17 cellular contexts compared by ENCODE assay signal in genomic region chr20:17663486-17663885, GRCh38. TPM values are rescaled to one million over a fixed set of nuclear protein-coding genes. Genes with fewer than 3 reads are reported as not detected.
DNase-seq lines count a peak whose midpoint lies in the region; ATAC-seq, FAIRE-seq and TF ChIP-seq lines count a peak whose summit lies in the region.
"Had no signal": no experiment of that assay in that cellular context is flagged by ENCODE, and none has a peak within 500 bp of the region (broad histone marks: within the 10 kb centered on the region; RNA-seq: fewer than 3 reads in every experiment).

No MANE protein-coding gene starts in this region.

- 33 to 46% methylated on average over 5 of the region's 5 CpGs for WGBS in body of pancreas, 2 donors
- 88% methylated on average over 5 of the region's 5 CpGs for WGBS in HepG2 (ENCODE audit: low lambda C conversion rate)

- BruUV-seq in HepG2 (replicated peaks; lab: Mats Ljungman, UMichigan) = no TSS peak

- no peaks in the 10 kb centered on the region for H3K27me3 Mint-ChIP-seq in effector memory CD8-positive, alpha-beta T cell
- H3K27me3 Mint-ChIP-seq in activated CD8-positive, alpha-beta memory T cell treated with anti-CD3 and anti-CD28 coated beads, Interleukin-2, amount 10 ng/mL, durations not matched to agents 7 days and 5 days = no peaks in the 10 kb centered on the region
- H3K27me3 Mint-ChIP-seq: activated CD4-positive, alpha-beta T cell treated with anti-CD3 and anti-CD28 coated beads, Interleukin-2, amount 10 ng/mL, durations not matched to agents 24 days and 14 days; activated T-cell treated with anti-CD3 and anti-CD28 coated beads, Interleukin-2, amount 50 U/mL, for 24 hours; brain; memory B cell had no signal

- TF ChIP-seq CTCF in body of pancreas (IDR thresholded peaks at IDR 0.05) (no peak), HepG2 (CRISPR knock-in tag; IDR thresholded peaks at IDR 0.05) (no peak)

- H3K27me3 ChIP-seq in body of pancreas = no peaks in the 10 kb centered on the region
- no peaks in the 10 kb centered on the region for H3K27me3 ChIP-seq in HepG2 (ENCODE audit: control insufficient read depth in 1 of 2, insufficient read depth in 2 of 2, low read length in 2 of 2)

- peaks cover 18% of the 10 kb centered on the region for H3K36me3 Mint-ChIP-seq in effector memory CD8-positive, alpha-beta T cell (ENCODE audit: insufficient read depth)
- H3K36me3 Mint-ChIP-seq in activated CD8-positive, alpha-beta memory T cell treated with anti-CD3 and anti-CD28 coated beads, Interleukin-2, amount 10 ng/mL, durations not matched to agents 7 days and 5 days = peaks cover 23% of the 10 kb centered on the region

- TF ChIP-seq EP300 in HepG2 (IDR thresholded peaks at IDR 0.05; ENCODE audit: low read depth in 2 of 2, low read length in 2 of 2) (no peak), HepG2 (CRISPR knock-in tag; IDR thresholded peaks at IDR 0.05; ENCODE audit: borderline replicate concordance) (no peak)

- H4K20me1 ChIP-seq in HepG2 (ENCODE audit: insufficient read depth, low read length) = peaks cover 93% of the 10 kb centered on the region

- peak overlapping the region in 1 of 2 donors; percentile 23 for H3K27ac Mint-ChIP-seq in effector memory CD8-positive, alpha-beta T cell
- no peak overlapping the region for H3K27ac Mint-ChIP-seq in activated CD8-positive, alpha-beta memory T cell treated with anti-CD3 and anti-CD28 coated beads, Interleukin-2, amount 10 ng/mL, durations not matched to agents 7 days and 5 days
- H3K27ac Mint-ChIP-seq: memory B cell had no signal

- H3K9me3 Mint-ChIP-seq in effector memory CD8-positive, alpha-beta T cell = no peaks in the 10 kb centered on the region
- peaks cover 5% of the 10 kb centered on the region for H3K9me3 Mint-ChIP-seq in activated CD8-positive, alpha-beta memory T cell treated with anti-CD3 and anti-CD28 coated beads, Interleukin-2, amount 10 ng/mL, durations not matched to agents 7 days and 5 days (ENCODE audit: low read depth)
- H3K9me3 Mint-ChIP-seq: activated CD4-positive, alpha-beta T cell treated with anti-CD3 and anti-CD28 coated beads, Interleukin-2, amount 10 ng/mL, durations not matched to agents 24 days and 14 days; activated T-cell treated with anti-CD3 and anti-CD28 coated beads, Interleukin-2, amount 50 U/mL, for 24 hours had no signal

- H3K4me1 Mint-ChIP-seq in effector memory CD8-positive, alpha-beta T cell (ENCODE audit: low read depth in 2 of 2) = peaks cover 29 to 57% of the 10 kb centered on the region in 2 donors
- H3K4me1 Mint-ChIP-seq in activated CD8-positive, alpha-beta memory T cell treated with anti-CD3 and anti-CD28 coated beads, Interleukin-2, amount 10 ng/mL, durations not matched to agents 7 days and 5 days = peaks cover 47% of the 10 kb centered on the region
- H3K4me1 Mint-ChIP-seq: memory B cell had no signal

- intact Hi-C loops in body of pancreas (cut with DNase I) (no loop called here), HepG2 (cut with micrococcal nuclease; ENCODE audit: unreplicated experiment) (no loop called here)

- FAIRE-seq in HepG2 (lab: Jason Lieb, UNC) = no peak

- no peak overlapping the region; the same call in 1 of the 2 replicates for H3K9ac ChIP-seq in HepG2 (ENCODE audit: insufficient read depth, low read depth, low read length)

- H3K27ac ChIP-seq in body of pancreas (peak overlapping the region; percentile 35 to 77 (median 66)), HepG2 (ENCODE audit: extremely low read length, insufficient read depth, low read length) (peak overlapping the region; percentile 21), substantia nigra (ENCODE audit: low read depth, low read length, poor library complexity, severe bottlenecking) (peak overlapping the region; percentile 15)
- H3K27ac ChIP-seq: C4-2B had no signal

- no peak overlapping the region for H3K4me3 ChIP-seq in body of pancreas
- H3K4me3 ChIP-seq in HepG2 (replicated peaks in 1 of 3; ENCODE audit: insufficient read depth in 1 of 3, low read depth in 2 of 3, low read length in 3 of 3) = no peak overlapping the region

- no peaks in the 10 kb centered on the region for H3K9me3 ChIP-seq in body of pancreas
- no peaks in the 10 kb centered on the region for H3K9me3 ChIP-seq in HepG2 (ENCODE audit: low read length)

- in situ Hi-C loops in HepG2 (cut with HindIII; ENCODE audit: extremely low pct_ligation_motif_present, low pct_unique_long_range_greater_than_20kb) = no loop called here

- H3K36me3 ChIP-seq in body of pancreas (replicated peaks in 1 of 2; ENCODE audit: insufficient read depth in 1 of 2, low read depth in 2 of 2) = peaks cover 7 to 12% of the 10 kb centered on the region in 2 donors
- H3K36me3 ChIP-seq in HepG2 (replicated peaks in 1 of 2; ENCODE audit: control insufficient read depth in 1 of 2, insufficient read depth in 2 of 2, low read length in 2 of 2) = peaks cover 30 to 65% of the 10 kb centered on the region in 2 experiments

- DNase-seq in LHCN-M2 (ENCODE audit: low read depth) (peak; percentile 35), body of pancreas (peak in 2 of 4 donors; percentile 4 to 7), HepG2 (ENCODE audit: low spot score) (no peak), substantia nigra (lab: John Stamatoyannopoulos, UW) (no peak), NCI-H2081 treated with DMSO at 0.1 percent for 48 hours (lab: John Stamatoyannopoulos, UW) (no peak), GM03348 (ENCODE audit: low spot score) (no peak)
- DNase-seq in effector memory CD8-positive, alpha-beta T cell = no peak
- DNase-seq in activated CD8-positive, alpha-beta memory T cell treated with anti-CD3 and anti-CD28 coated beads, Interleukin-2, amount 10 ng/mL, durations not matched to agents 7 days and 5 days = no peak
- DNase-seq: activated CD4-positive, alpha-beta T cell treated with anti-CD3 and anti-CD28 coated beads, Interleukin-2, amount 10 ng/mL, durations not matched to agents 24 days and 14 days; activated T-cell treated with anti-CD3 and anti-CD28 coated beads, Interleukin-2, amount 50 U/mL, for 24 hours; NCI-H1436; NCI-H446; occipital lobe had no signal

- peak overlapping the region; percentile 13; the same call in 1 of the 2 replicates for H3K4me2 ChIP-seq in HepG2 (ENCODE audit: low read depth, low read length)

- POLR2A ChIA-PET in HepG2 (lab: Yijun Ruan, JAX) = no interaction called here

- H2AFZ ChIP-seq in HepG2 (ENCODE audit: low read length) = no peak overlapping the region

- no peak overlapping the region for H3K4me3 Mint-ChIP-seq in effector memory CD8-positive, alpha-beta T cell
- no peak overlapping the region for H3K4me3 Mint-ChIP-seq in activated CD8-positive, alpha-beta memory T cell treated with anti-CD3 and anti-CD28 coated beads, Interleukin-2, amount 10 ng/mL, durations not matched to agents 7 days and 5 days
- H3K4me3 Mint-ChIP-seq: brain, memory B cell had no signal

- no peak for TF ChIP-seq RAD21 in HepG2 (CRISPR knock-in tag; IDR thresholded peaks at IDR 0.05)

- H3K79me2 ChIP-seq in HepG2 (ENCODE audit: insufficient read depth, low read length) = peaks cover 91% of the 10 kb centered on the region

- peaks cover 92% of the 10 kb centered on the region for H3K4me1 ChIP-seq in body of pancreas
- peaks cover 58% of the 10 kb centered on the region for H3K4me1 ChIP-seq in HepG2 (ENCODE audit: insufficient read depth, low read length)

- TF ChIP-seq POLR2A in body of pancreas (IDR thresholded peaks at IDR 0.05) = no peak
- TF ChIP-seq POLR2A in HepG2 (IDR thresholded peaks at IDR 0.05; ENCODE audit: insufficient read depth in 1 of 2, low read depth in 2 of 2, low read length in 2 of 2) = no peak

- CTCF ChIA-PET in HepG2 (lab: Yijun Ruan, JAX; ENCODE audit: low intra/inter-chr PET ratio, low total read pairs) = no interaction called here
- CTCF ChIA-PET in activated CD8-positive, alpha-beta memory T cell treated with anti-CD3 and anti-CD28 coated beads, Interleukin-2, amount 10 ng/mL, durations not matched to agents 7 days and 5 days (lab: Charles Lee) = no interaction called here

- ATAC-seq in body of pancreas (no peak), HepG2 (no peak)
- no peak for ATAC-seq in effector memory CD8-positive, alpha-beta T cell (replicated peaks)
- no peak for ATAC-seq in activated CD8-positive, alpha-beta memory T cell treated with anti-CD3 and anti-CD28 coated beads, Interleukin-2, amount 10 ng/mL, durations not matched to agents 7 days and 5 days

RNA-seq across cellular contexts. Expression of gene RRBP1, which starts 18.6 kb away (rescaled TPM):
- 154 and 160 TPM in 2 replicates for total RNA-seq in LHCN-M2 (2014; rRNA removed)
- polyA plus RNA-seq in LHCN-M2 (2012) = 139 TPM
- total RNA-seq in body of pancreas = 100 to 1,000 TPM; 313 to 511 TPM
- total RNA-seq in HepG2 (2016; rRNA removed; fragmentation: Illumina TruSeq; extraction: Trizol) = 97.1 and 222 TPM in 2 replicates
- total RNA-seq in HepG2 (2016; cell fraction: cytosol; rRNA removed; fragmentation: Illumina TruSeq; extraction: Trizol; ENCODE audit: low read depth) = 35.1 and 38.1 TPM in 2 replicates
- 75.4 and 223 TPM in 2 replicates for total RNA-seq in HepG2 (2016; cell fraction: insoluble cytoplasmic fraction; rRNA removed; fragmentation: Illumina TruSeq; extraction: Trizol)
- total RNA-seq in HepG2 (2016; cell fraction: membrane; rRNA removed; fragmentation: Illumina TruSeq; extraction: Trizol) = 33.7 and 37.4 TPM in 2 replicates
- 254 and 316 TPM in 2 replicates for total RNA-seq in HepG2 (2016; cell fraction: nucleus; rRNA removed; fragmentation: Illumina TruSeq; extraction: Trizol)
- 150 and 195 TPM in 2 replicates for polyA plus RNA-seq in HepG2 (2011; rRNA removed)
- 97.1 and 99.8 TPM in 2 replicates for polyA plus RNA-seq in HepG2 (2011; cell fraction: cytosol; rRNA removed)
- polyA plus RNA-seq in HepG2 (2011; cell fraction: nucleus; rRNA removed) = 402 and 429 TPM in 2 replicates
- polyA plus RNA-seq in HepG2 (2012) = 190 and 218 TPM in 2 replicates
- polyA plus RNA-seq in HepG2 (2016; cell fraction: cytosol; fragmentation: Illumina TruSeq; extraction: Trizol; ENCODE audit: low read depth) = 14.1 and 14.3 TPM in 2 replicates
- polyA plus RNA-seq in HepG2 (2016; cell fraction: insoluble cytoplasmic fraction; fragmentation: Illumina TruSeq; extraction: Trizol; ENCODE audit: low read depth) = 67.5 and 88.2 TPM in 2 replicates
- polyA plus RNA-seq in HepG2 (2016; cell fraction: membrane; fragmentation: Illumina TruSeq; extraction: Trizol; ENCODE audit: low read depth) = 15.3 and 18.4 TPM in 2 replicates
- 548 and 573 TPM in 2 replicates for polyA plus RNA-seq in HepG2 (2016; cell fraction: nucleus; fragmentation: Illumina TruSeq; extraction: Trizol; ENCODE audit: insufficient read depth, low read depth)
- polyA minus RNA-seq in HepG2 (2011; rRNA and poly(A)+ RNA removed; ENCODE audit: low replicate concordance) = 18.3 and 157 TPM in 2 replicates
- polyA minus RNA-seq in HepG2 (2011; cell fraction: cytosol; rRNA and poly(A)+ RNA removed) = 155 and 192 TPM in 2 replicates
- 198 and 205 TPM in 2 replicates for polyA minus RNA-seq in HepG2 (2011; cell fraction: nucleus; rRNA and poly(A)+ RNA removed)
- 10 to 100 TPM; 55.7 to 59.6 TPM for total RNA-seq in activated CD8-positive, alpha-beta memory T cell treated with anti-CD3 and anti-CD28 coated beads, Interleukin-2, amount 10 ng/mL, durations not matched to agents 7 days and 5 days

RNA-seq across cellular contexts. Expression of gene BANF2, which starts 36.3 kb away (rescaled TPM):
- total RNA-seq in LHCN-M2 (2014; rRNA removed) = not detected in 2 replicates
- polyA plus RNA-seq in LHCN-M2 (2012) = not detected
- 1 to 10 TPM in 1 of 2 donors, not detected in 1; 4.0 TPM for total RNA-seq in body of pancreas
- total RNA-seq in HepG2 (2016; rRNA removed; fragmentation: Illumina TruSeq; extraction: Trizol) = 0.35 TPM in 1 of 2 replicates, not detected in the other
- total RNA-seq in HepG2 (2016; cell fraction: cytosol; rRNA removed; fragmentation: Illumina TruSeq; extraction: Trizol; ENCODE audit: low read depth) = 0.53 TPM in 1 of 2 replicates, not detected in the other
- not detected in 2 replicates for total RNA-seq in HepG2 (2016; cell fraction: insoluble cytoplasmic fraction; rRNA removed; fragmentation: Illumina TruSeq; extraction: Trizol)
- not detected in 2 replicates for total RNA-seq in HepG2 (2016; cell fraction: membrane; rRNA removed; fragmentation: Illumina TruSeq; extraction: Trizol)
- total RNA-seq in HepG2 (2016; cell fraction: nucleus; rRNA removed; fragmentation: Illumina TruSeq; extraction: Trizol) = not detected in 2 replicates
- polyA plus RNA-seq in HepG2 (2011; rRNA removed) = not detected in 2 replicates
- not detected in 2 replicates for polyA plus RNA-seq in HepG2 (2011; cell fraction: cytosol; rRNA removed)
- polyA plus RNA-seq in HepG2 (2011; cell fraction: nucleus; rRNA removed) = not detected in 2 replicates
- polyA plus RNA-seq in HepG2 (2012) = not detected in 2 replicates
- polyA plus RNA-seq in HepG2 (2016; cell fraction: cytosol; fragmentation: Illumina TruSeq; extraction: Trizol; ENCODE audit: low read depth) = not detected in 2 replicates
- not detected in 2 replicates for polyA plus RNA-seq in HepG2 (2016; cell fraction: insoluble cytoplasmic fraction; fragmentation: Illumina TruSeq; extraction: Trizol; ENCODE audit: low read depth)
- not detected in 2 replicates for polyA plus RNA-seq in HepG2 (2016; cell fraction: membrane; fragmentation: Illumina TruSeq; extraction: Trizol; ENCODE audit: low read depth)
- polyA plus RNA-seq in HepG2 (2016; cell fraction: nucleus; fragmentation: Illumina TruSeq; extraction: Trizol; ENCODE audit: insufficient read depth, low read depth) = not detected in 2 replicates
- polyA minus RNA-seq in HepG2 (2011; rRNA and poly(A)+ RNA removed; ENCODE audit: low replicate concordance) = not detected in 2 replicates
- not detected in 2 replicates for polyA minus RNA-seq in HepG2 (2011; cell fraction: cytosol; rRNA and poly(A)+ RNA removed)
- not detected in 2 replicates for polyA minus RNA-seq in HepG2 (2011; cell fraction: nucleus; rRNA and poly(A)+ RNA removed)
- total RNA-seq in activated CD8-positive, alpha-beta memory T cell treated with anti-CD3 and anti-CD28 coated beads, Interleukin-2, amount 10 ng/mL, durations not matched to agents 7 days and 5 days = not detected
- total RNA-seq: activated CD4-positive, alpha-beta T cell treated with anti-CD3 and anti-CD28 coated beads, Interleukin-2, amount 10 ng/mL, durations not matched to agents 24 days and 14 days; occipital lobe; T-helper 2 cell treated with Interferon-gamma antibody and Interleukin-4, amounts not matched to agents 100 ng/mL and 5 ng/mL, for 36 hours had no signal

Comparison
In these comparisons a context has a peak if more than half of its experiments do, and no peak if none do; other contexts are left out.
1. H3K27ac ChIP-seq: peak in every context shown above with its lines; median percentile 66 in body of pancreas; 21 in HepG2; 15 in substantia nigra.